In the genomic region with DNA sequence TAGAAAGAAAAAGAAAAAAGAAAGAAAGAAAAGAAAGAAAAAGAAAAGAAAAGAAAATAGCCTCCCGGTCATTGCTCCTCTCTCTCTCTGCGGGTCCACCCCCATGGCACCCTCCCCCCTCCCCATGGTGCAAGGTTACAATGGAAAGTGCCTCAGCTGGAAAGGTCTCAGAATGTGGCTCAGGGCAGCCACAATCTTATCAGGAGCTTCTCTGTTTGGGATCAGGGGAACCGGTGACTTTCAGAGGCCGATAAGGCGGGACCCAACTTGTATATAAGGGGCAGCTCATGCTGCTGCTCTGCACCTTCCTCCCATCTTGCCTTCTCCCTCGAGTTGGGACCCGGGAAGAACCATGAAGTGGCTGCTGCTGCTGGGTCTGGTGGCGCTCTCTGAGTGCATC, we compare ENCODE assay signal across 3 cellular contexts. TPM values are rescaled to one million over a fixed set of nuclear protein-coding genes. Genes with fewer than 3 reads are reported as not detected.
"Had no signal": no experiment of that assay in that cellular context is flagged by ENCODE, and none has a peak within 500 bp of the region (broad histone marks: within the 10 kb centered on the region; RNA-seq: fewer than 3 reads in every experiment).

A gene (plus strand): TSS at position 301 of the 400 bp plus-strand sequence. CDS start 52 bp downstream, at position 353.

RNA-seq across cellular contexts. Expression of the gene that starts here (rescaled TPM):
- total RNA-seq: GM23248, HT-29, IMR-90 had no signal
- polyA plus RNA-seq: GM23248, IMR-90 had no signal
